Comparison of ENCODE assay signal across 1 cellular context in genomic region chr2:118224144-118224887, GRCh38.
TF ChIP-seq lines count a peak whose summit lies in the region.

No MANE protein-coding gene starts in this region.

TF ChIP-seq in liver, 16 proteins besides CTCF, POLR2A, EP300 and RAD21 (continued from another document):
- no peak for TF ChIP-seq MAX (IDR thresholded peaks at IDR 0.05)
- no peak for TF ChIP-seq RXRA (IDR thresholded peaks at IDR 0.05)
- no peak for TF ChIP-seq FOXA2 (IDR thresholded peaks at IDR 0.05)
- TF ChIP-seq HNF4A (conservative IDR thresholded peaks at IDR 0.05), result no peak
- no peak for TF ChIP-seq SP1 (IDR thresholded peaks at IDR 0.05)
TF ChIP-seq in liver: peak in this region for 0.
